ENCODE assay signal across 8 cellular contexts in genomic region chr21:20997633-20998455, GRCh38. TPM values are rescaled to one million over a fixed set of nuclear protein-coding genes. Genes with fewer than 3 reads are reported as not detected.
A peak's percentile ranks its signal among the peaks of the same experiment; 100 is the strongest.
DNase-seq lines count a peak whose midpoint lies in the region; ATAC-seq and TF ChIP-seq lines count a peak whose summit lies in the region.

TSS of gene NCAM2 (plus strand) at chr21:20998409.

- DNase-seq in NCI-H2081 (lab: John Stamatoyannopoulos, UW) = peak; percentile 49 to 65
- no peak for DNase-seq in NCI-H2081 treated with DMSO at 0.1 percent for 48 hours (lab: John Stamatoyannopoulos, UW)
- peak; percentile 36 to 49 for DNase-seq in NCI-H1930 (lab: John Stamatoyannopoulos, UW)
- peak; percentile 85 for DNase-seq in activated CD4-positive, alpha-beta T cell treated with anti-CD3 and anti-CD28 coated beads, Interleukin-2, amount 10 ng/mL, durations not matched to agents 24 days and 14 days
- peak; percentile 20 for DNase-seq in dermis blood vessel endothelial cell
- peak; percentile 69 to 89 for DNase-seq in left lung
- DNase-seq in stimulated activated CD4-positive, alpha-beta T cell treated with anti-CD3 and anti-CD28 coated beads, Interleukin-2, amount 100 ng/mL, for 24 hours = peak; percentile 55 to 70
- DNase-seq in SJCRH30 = no peak

- H3K27ac ChIP-seq in left lung = peak within 1 kb of the TSS in 1 of 2 donors; percentile 58
- no peak within 1 kb of the TSS for H3K27ac ChIP-seq in SJCRH30

- H3K4me1 Mint-ChIP-seq in activated CD4-positive, alpha-beta T cell treated with anti-CD3 and anti-CD28 coated beads, Interleukin-2, amount 10 ng/mL, durations not matched to agents 24 days and 14 days = peaks cover 5% of the 10 kb centered on the region

- H3K36me3 ChIP-seq in left lung (no peaks in the 10 kb centered on the region), SJCRH30 (no peaks in the 10 kb centered on the region)

- peaks cover 0 to 41% of the 10 kb centered on the region in 2 donors for H3K27me3 ChIP-seq in left lung
- no peaks in the 10 kb centered on the region for H3K27me3 ChIP-seq in SJCRH30

- H3K4me1 ChIP-seq in left lung = peaks cover 0 to 21% of the 10 kb centered on the region in 2 donors
- no peaks in the 10 kb centered on the region for H3K4me1 ChIP-seq in SJCRH30

- H3K27ac Mint-ChIP-seq in activated CD4-positive, alpha-beta T cell treated with anti-CD3 and anti-CD28 coated beads, Interleukin-2, amount 10 ng/mL, durations not matched to agents 24 days and 14 days = no peak within 1 kb of the TSS

- intact Hi-C loops in activated CD4-positive, alpha-beta T cell treated with anti-CD3 and anti-CD28 coated beads, Interleukin-2, amount 10 ng/mL, durations not matched to agents 24 days and 14 days (cut with micrococcal nuclease) = loop anchor here (5.0 kb wide), 1 partner anchor 1794 kb away; no protein-coding TSS in a partner anchor
- intact Hi-C loops in left lung (cut with DNase I) = no loop called here

- no peaks in the 10 kb centered on the region for H3K9me3 Mint-ChIP-seq in activated CD4-positive, alpha-beta T cell treated with anti-CD3 and anti-CD28 coated beads, Interleukin-2, amount 10 ng/mL, durations not matched to agents 24 days and 14 days

- H3K36me3 Mint-ChIP-seq in activated CD4-positive, alpha-beta T cell treated with anti-CD3 and anti-CD28 coated beads, Interleukin-2, amount 10 ng/mL, durations not matched to agents 24 days and 14 days (ENCODE audit: low read depth) = no peaks in the 10 kb centered on the region

- peak within 1 kb of the TSS; percentile 44 to 53 for H3K4me3 ChIP-seq in left lung
- H3K4me3 ChIP-seq in SJCRH30 = no peak within 1 kb of the TSS

- TF ChIP-seq CTCF in left lung (IDR thresholded peaks at IDR 0.05) = no peak

- H3K9me3 ChIP-seq in left lung = no peaks in the 10 kb centered on the region
- H3K9me3 ChIP-seq in SJCRH30 (replicated peaks) = no peaks in the 10 kb centered on the region

- peak; percentile 87 for ATAC-seq in left lung

- peak within 1 kb of the TSS; percentile 78 for H3K4me3 Mint-ChIP-seq in activated CD4-positive, alpha-beta T cell treated with anti-CD3 and anti-CD28 coated beads, Interleukin-2, amount 10 ng/mL, durations not matched to agents 24 days and 14 days

- H3K27me3 Mint-ChIP-seq in activated CD4-positive, alpha-beta T cell treated with anti-CD3 and anti-CD28 coated beads, Interleukin-2, amount 10 ng/mL, durations not matched to agents 24 days and 14 days = peaks cover 36% of the 10 kb centered on the region

RNA-seq across cellular contexts. Expression of gene NCAM2, which starts in this region (rescaled TPM):
- 0.14 TPM in 1 of 2 replicates, not detected in the other for total RNA-seq in activated CD4-positive, alpha-beta T cell treated with anti-CD3 and anti-CD28 coated beads, Interleukin-2, amount 10 ng/mL, durations not matched to agents 24 days and 14 days
- 0.17 and 0.42 TPM in 2 replicates for total RNA-seq in dermis blood vessel endothelial cell
- total RNA-seq in left lung = 10 to 100 TPM; 19.7 to 30.4 TPM
- total RNA-seq in SJCRH30 (2014; rRNA removed; shearing (Covaris generic)) = not detected in 2 replicates

Comparison
In these comparisons a context has a peak if more than half of its experiments do, and no peak if none do; other contexts are left out.
1. RNA of gene NCAM2 (total RNA-seq): 19.7 to 30.4 TPM in left lung; 0.17 to 0.42 TPM in dermis blood vessel endothelial cell, 0.14 TPM in activated CD4-positive, alpha-beta T cell treated with anti-CD3 and anti-CD28 coated beads, Interleukin-2, amount 10 ng/mL, durations not matched to agents 24 days and 14 days and not detected in SJCRH30; every median in the first group is over 10 times any median in the second.
2. DNase-seq: peak in NCI-H2081 (2 of 2), NCI-H1930 (2 of 2), left lung (2 of 2) and stimulated activated CD4-positive, alpha-beta T cell treated with anti-CD3 and anti-CD28 coated beads, Interleukin-2, amount 100 ng/mL, for 24 hours (2 of 2); none in NCI-H2081 treated with DMSO at 0.1 percent for 48 hours (single experiment) and SJCRH30 (0 of 2).
3. Peak in DNase-seq in activated CD4-positive, alpha-beta T cell treated with anti-CD3 and anti-CD28 coated beads, Interleukin-2, amount 10 ng/mL, durations not matched to agents 24 days and 14 days; RNA of the gene not detected or under 1 TPM.
4. Peak in DNase-seq in dermis blood vessel endothelial cell; RNA of the gene not detected or under 1 TPM.